ENCODE assay signal across 21 cellular contexts in genomic region chrX:130741151-130741550, GRCh38.
"Had no signal": no experiment of that assay in that cellular context is flagged by ENCODE, and none has a peak within 500 bp of the region (broad histone marks: within the 10 kb centered on the region; RNA-seq: fewer than 3 reads in every experiment).

No MANE protein-coding gene starts in this region.

- H3K4me3 Mint-ChIP-seq: naive thymus-derived CD8-positive, alpha-beta T cell had no signal

- ATAC-seq: gastrocnemius medialis; heart left ventricle; left cardiac atrium; left ventricle myocardium superior; lower lobe of right lung; naive thymus-derived CD8-positive, alpha-beta T cell; pancreas; right lobe of liver had no signal

- H3K36me3 ChIP-seq: gastrocnemius medialis, heart left ventricle, lower lobe of right lung, neutrophil, pancreas, right lobe of liver, stomach, tibial nerve, vagina had no signal

- H3K4me1 ChIP-seq: gastrocnemius medialis, lower lobe of right lung, pancreas, right lobe of liver, stomach, testis, tibial nerve, vagina had no signal

- H3K27me3 Mint-ChIP-seq: naive thymus-derived CD8-positive, alpha-beta T cell had no signal

- H3K4me3 ChIP-seq: gastrocnemius medialis, heart left ventricle, hepatocyte, lower lobe of right lung, pancreas, right lobe of liver, stomach, testis, tibial nerve, vagina had no signal

- H3K27ac Mint-ChIP-seq: naive thymus-derived CD8-positive, alpha-beta T cell had no signal

- H3K9me3 ChIP-seq: gastrocnemius medialis, heart left ventricle, lower lobe of right lung, neutrophil, pancreas, right lobe of liver, stomach, testis, tibial nerve, vagina had no signal

- H3K27me3 ChIP-seq: gastrocnemius medialis, heart left ventricle, hepatocyte, neutrophil, pancreas, right lobe of liver, stomach, testis, tibial nerve, vagina had no signal

- DNase-seq: dorsolateral prefrontal cortex; effector CD4-positive, alpha-beta T cell; gastrocnemius medialis; heart left ventricle; left cardiac atrium; left ventricle myocardium superior; lower lobe of right lung; naive thymus-derived CD8-positive, alpha-beta T cell; pancreas; right lobe of liver; small intestine; stimulated activated CD4-positive, alpha-beta T cell treated with anti-CD3 and anti-CD28 coated beads, Interleukin-15, amount 100 ng/mL, for 24 hours; stimulated activated CD4-positive, alpha-beta T cell treated with anti-CD3 and anti-CD28 coated beads, Interleukin-4, amount 100 ng/mL, for 1 hour; stimulated activated CD8-positive, alpha-beta memory T cell treated with anti-CD3 and anti-CD28 coated beads, Interleukin-4, amount 100 ng/mL, for 48 hours; stimulated activated naive CD4-positive, alpha-beta T cell treated with Interleukin-2 at 50 U/mL for 16 hours; stomach; testis had no signal

- H3K4me1 Mint-ChIP-seq: naive thymus-derived CD8-positive, alpha-beta T cell had no signal

- H3K27ac ChIP-seq: gastrocnemius medialis, heart left ventricle, hepatocyte, lower lobe of right lung, neutrophil, pancreas, right lobe of liver, stomach, testis, tibial nerve, vagina had no signal
